In genomic region chr12:120759591-120760348, GRCh38 we compare ENCODE assay signal across 9 cellular contexts. TPM values are rescaled to one million over a fixed set of nuclear protein-coding genes. Genes with fewer than 3 reads are reported as not detected.
DNase-seq lines count a peak whose midpoint lies in the region; ATAC-seq, FAIRE-seq and TF ChIP-seq lines count a peak whose summit lies in the region.
"Had no signal": no experiment of that assay in that cellular context is flagged by ENCODE, and none has a peak within 500 bp of the region (broad histone marks: within the 10 kb centered on the region; RNA-seq: fewer than 3 reads in every experiment).

No MANE protein-coding gene starts in this region.

- no peak overlapping the region for H3K27ac Mint-ChIP-seq in stimulated activated memory B cell treated with anti-CD40 and anti-IgM and Interleukin-4, amounts not matched to agents 10 μg/mL and 1 μg/mL and 100 μg/mL, for 72 hours

- no peaks in the 10 kb centered on the region for H3K9me2 ChIP-seq in PC-3 (replicated peaks; ENCODE audit: low read length)

- H4K20me1 ChIP-seq in PC-3 (ENCODE audit: low read length), result no peaks in the 10 kb centered on the region

- H3K4me2 ChIP-seq in PC-3 (ENCODE audit: low read length), result no peak overlapping the region

- H3K9me3 ChIP-seq in cardiac muscle cell (ENCODE audit: low read depth), result no peaks in the 10 kb centered on the region
- H3K9me3 ChIP-seq in ascending aorta, result no peaks in the 10 kb centered on the region
- no peaks in the 10 kb centered on the region for H3K9me3 ChIP-seq in PC-3 (ENCODE audit: low read length)
- H3K9me3 ChIP-seq: HAP-1 had no signal

- intact Hi-C loops in left cardiac atrium (cut with DNase I), result loop anchor here in 1 of 2 donors (10.0 kb wide), 1 partner anchor 145 kb away; the partner anchor contains the start of gene SPPL3
- intact Hi-C loops in ascending aorta (cut with DNase I), result no loop called here
- intact Hi-C loops in PC-3 (cut with micrococcal nuclease), result no loop called here

- H3K36me3 ChIP-seq in cardiac muscle cell (peaks cover 6% of the 10 kb centered on the region), bronchial epithelial cell (ENCODE audit: control insufficient read depth, insufficient read depth, low read length) (peaks cover 1% of the 10 kb centered on the region), ascending aorta (peaks cover 16 to 19% of the 10 kb centered on the region in 2 donors), PC-3 (ENCODE audit: low read depth, low read length) (peaks cover 15% of the 10 kb centered on the region; the same call in 1 of the 2 replicates)

- H3K9ac ChIP-seq in PC-3 (ENCODE audit: low read length), result no peak overlapping the region

- no peak overlapping the region for H2AFZ ChIP-seq in PC-3 (ENCODE audit: low read length)

- DNase-seq in cardiac muscle cell (ENCODE audit: low read depth in 1 of 2, low spot score in 1 of 2) (no peak), left cardiac atrium (no peak), NCI-H2107 (lab: John Stamatoyannopoulos, UW) (peak; percentile 93), bronchial epithelial cell (ENCODE audit: low read depth) (peak; percentile 76), ascending aorta (ENCODE audit: low spot score in 2 of 2) (no peak), PC-3 (no peak)

- H3K79me2 ChIP-seq in PC-3 (ENCODE audit: low read length), result no peaks in the 10 kb centered on the region

- H3K4me1 Mint-ChIP-seq in stimulated activated memory B cell treated with anti-CD40 and anti-IgM and Interleukin-4, amounts not matched to agents 10 μg/mL and 1 μg/mL and 100 μg/mL, for 72 hours, result no peaks in the 10 kb centered on the region

- no peak for ATAC-seq in left cardiac atrium
- ATAC-seq in stimulated activated memory B cell treated with anti-CD40 and anti-IgM and Interleukin-4, amounts not matched to agents 10 μg/mL and 1 μg/mL and 100 μg/mL, for 72 hours, result peak; percentile 12
- ATAC-seq in GM18498 (IDR thresholded peaks at IDR 0.05; ENCODE audit: unreplicated experiment), result no peak
- no peak for ATAC-seq in PC-3

- CTCF ChIA-PET in PC-3 (lab: Charles Lee), result no interaction called here

- TF ChIP-seq CTCF in cardiac muscle cell (IDR thresholded peaks at IDR 0.05; ENCODE audit: low read depth, low read length) (no peak), bronchial epithelial cell (IDR thresholded peaks at IDR 0.05; ENCODE audit: insufficient read depth, low read length, severe bottlenecking) (no peak), ascending aorta (IDR thresholded peaks at IDR 0.05) (no peak), PC-3 (conservative IDR thresholded peaks at IDR 0.05; ENCODE audit: low read depth, low read length) (no peak)

- peaks cover 46% of the 10 kb centered on the region for H3K36me3 Mint-ChIP-seq in stimulated activated memory B cell treated with anti-CD40 and anti-IgM and Interleukin-4, amounts not matched to agents 10 μg/mL and 1 μg/mL and 100 μg/mL, for 72 hours

- peak; percentile 64 for FAIRE-seq in bronchial epithelial cell (lab: Jason Lieb, UNC)

- no TSS peak for BruUV-seq in PC-3 (replicated peaks; lab: Mats Ljungman, UMichigan)

- no peak overlapping the region for H3K4me3 ChIP-seq in cardiac muscle cell
- H3K4me3 ChIP-seq in bronchial epithelial cell (ENCODE audit: low read depth, low read length), result no peak overlapping the region
- no peak overlapping the region for H3K4me3 ChIP-seq in ascending aorta
- H3K4me3 ChIP-seq in PC-3 (ENCODE audit: low read length), result no peak overlapping the region
- H3K4me3 ChIP-seq: HAP-1 had no signal

- no peaks in the 10 kb centered on the region for H3F3A ChIP-seq in PC-3 (ENCODE audit: low read length, unreplicated experiment)

- POLR2A ChIA-PET in PC-3 (lab: Charles Lee; ENCODE audit: unreplicated experiment), result no interaction called here

- H3K27me3 ChIP-seq in cardiac muscle cell (no peaks in the 10 kb centered on the region), bronchial epithelial cell (ENCODE audit: control insufficient read depth, insufficient read depth, low read length) (no peaks in the 10 kb centered on the region), ascending aorta (no peaks in the 10 kb centered on the region), PC-3 (ENCODE audit: low read length) (no peaks in the 10 kb centered on the region)

- peak overlapping the region; percentile 96 for H3K27ac ChIP-seq in cardiac muscle cell
- no peak overlapping the region for H3K27ac ChIP-seq in ascending aorta
- H3K27ac ChIP-seq in PC-3 (ENCODE audit: low read length), result no peak overlapping the region

- peaks cover 6% of the 10 kb centered on the region for H3K9me3 Mint-ChIP-seq in stimulated activated memory B cell treated with anti-CD40 and anti-IgM and Interleukin-4, amounts not matched to agents 10 μg/mL and 1 μg/mL and 100 μg/mL, for 72 hours

- H3K27me3 Mint-ChIP-seq in stimulated activated memory B cell treated with anti-CD40 and anti-IgM and Interleukin-4, amounts not matched to agents 10 μg/mL and 1 μg/mL and 100 μg/mL, for 72 hours, result no peaks in the 10 kb centered on the region

- no peak overlapping the region for H3K4me3 Mint-ChIP-seq in stimulated activated memory B cell treated with anti-CD40 and anti-IgM and Interleukin-4, amounts not matched to agents 10 μg/mL and 1 μg/mL and 100 μg/mL, for 72 hours

- H3K4me1 ChIP-seq in cardiac muscle cell (ENCODE audit: low read depth) (peaks cover 27% of the 10 kb centered on the region), ascending aorta (peaks cover 0 to 3% of the 10 kb centered on the region in 2 donors), PC-3 (ENCODE audit: insufficient read depth, low read length) (no peaks in the 10 kb centered on the region)
- H3K4me1 ChIP-seq: HAP-1 had no signal

RNA-seq across cellular contexts. Expression of gene ACADS, which starts 34.1 kb away (rescaled TPM):
- total RNA-seq in cardiac muscle cell (34.3 and 59.8 TPM in 2 replicates), left cardiac atrium (10 to 100 TPM; 49.4 to 52.0 TPM), bronchial epithelial cell (7.4 and 8.2 TPM in 2 replicates), ascending aorta (58.5 TPM), PC-3 (2014; rRNA removed) (14.5 and 19.6 TPM in 2 replicates)
- 35.9 and 77.1 TPM in 2 replicates for polyA plus RNA-seq in cardiac muscle cell

RNA-seq across cellular contexts. Expression of gene UNC119B, which starts 49.5 kb away (rescaled TPM):
- 22.0 and 28.2 TPM in 2 replicates for total RNA-seq in cardiac muscle cell
- polyA plus RNA-seq in cardiac muscle cell, result 14.1 and 14.7 TPM in 2 replicates
- 10 to 100 TPM; 14.2 to 18.2 TPM for total RNA-seq in left cardiac atrium
- 12.9 and 19.5 TPM in 2 replicates for total RNA-seq in bronchial epithelial cell
- 26.8 TPM for total RNA-seq in ascending aorta
- 15.9 and 23.8 TPM in 2 replicates for total RNA-seq in PC-3 (2014; rRNA removed)

Comparison
In these comparisons a context has a peak if more than half of its experiments do, and no peak if none do; other contexts are left out.
1. DNase-seq: peak in NCI-H2107 (single experiment) and bronchial epithelial cell (single experiment); none in cardiac muscle cell (0 of 2), left cardiac atrium (single experiment), ascending aorta (0 of 2) and PC-3 (single experiment).